ENCODE assay signal across 8 cellular contexts in genomic region chr19:38654478-38655079, GRCh38. TPM values are rescaled to one million over a fixed set of nuclear protein-coding genes. Genes with fewer than 3 reads are reported as not detected.
DNase-seq lines count a peak whose midpoint lies in the region; ATAC-seq and TF ChIP-seq lines count a peak whose summit lies in the region.

No MANE protein-coding gene starts in this region.

- H3K36me3 ChIP-seq in RWPE2 (ENCODE audit: low read depth) (peaks cover 73% of the 10 kb centered on the region), esophagus muscularis mucosa (peaks cover 0 to 5% (median 0%) of the 10 kb centered on the region in 4 donors)

- TF ChIP-seq EP300 in esophagus muscularis mucosa (IDR thresholded peaks at IDR 0.05), result no peak

- H3K27me3 ChIP-seq in RWPE2 (ENCODE audit: insufficient read depth, poor library complexity, severe bottlenecking) (no peaks in the 10 kb centered on the region), esophagus muscularis mucosa (no peaks in the 10 kb centered on the region)

- H3K4me1 ChIP-seq in RWPE2 (ENCODE audit: insufficient read depth, poor library complexity, severe bottlenecking) (peaks cover 85% of the 10 kb centered on the region), esophagus muscularis mucosa (peaks cover 98 to 100% (median 99%) of the 10 kb centered on the region in 4 donors)

- H3K4me1 Mint-ChIP-seq in progenitor cell of endocrine pancreas (ENCODE audit: low read depth), result peaks cover 92% of the 10 kb centered on the region

- H3K27ac ChIP-seq in RWPE2 (ENCODE audit: poor library complexity, severe bottlenecking) (peak overlapping the region; percentile 100), esophagus muscularis mucosa (replicated peaks in 1 of 4) (peak overlapping the region; percentile 92 to 99 (median 98))

- DNase-seq in EL (peak; percentile 68), RWPE2 (ENCODE audit: low spot score) (no peak), esophagus muscularis mucosa (ENCODE audit: extremely low spot score) (no peak), progenitor cell of endocrine pancreas (ENCODE audit: low spot score, unreplicated experiment) (no peak), NCI-H2081 (lab: John Stamatoyannopoulos, UW) (no peak)
- DNase-seq in stimulated activated CD4-positive, alpha-beta T cell treated with anti-CD3 and anti-CD28 coated beads, Interleukin-15, amount 100 ng/mL, for 24 hours, result no peak

- H3K4me3 Mint-ChIP-seq in progenitor cell of endocrine pancreas (ENCODE audit: low read depth), result peak overlapping the region; percentile 43

- H3K4me3 ChIP-seq in RWPE2 (ENCODE audit: severe bottlenecking), result no peak overlapping the region
- peak overlapping the region in 3 of 4 donors; percentile 5 to 28 (median 7) for H3K4me3 ChIP-seq in esophagus muscularis mucosa

- no peak for ATAC-seq in RWPE2 (ENCODE audit: low read depth)
- ATAC-seq in GM21390 (IDR thresholded peaks at IDR 0.05; ENCODE audit: unreplicated experiment), result no peak
- ATAC-seq in GM18867 (IDR thresholded peaks at IDR 0.05; ENCODE audit: unreplicated experiment), result no peak

- TF ChIP-seq CTCF in RWPE2 (IDR thresholded peaks at IDR 0.05; ENCODE audit: poor library complexity, severe bottlenecking), result no peak
- no peak for TF ChIP-seq CTCF in esophagus muscularis mucosa (IDR thresholded peaks at IDR 0.05)
- no peak for TF ChIP-seq CTCF in progenitor cell of endocrine pancreas (IDR thresholded peaks at IDR 0.05; ENCODE audit: unreplicated experiment)

- no peaks in the 10 kb centered on the region for H3K27me3 Mint-ChIP-seq in progenitor cell of endocrine pancreas

- H3K9me3 ChIP-seq in RWPE2 (ENCODE audit: severe bottlenecking), result no peaks in the 10 kb centered on the region
- H3K9me3 ChIP-seq in esophagus muscularis mucosa, result no peaks in the 10 kb centered on the region

- intact Hi-C loops in esophagus muscularis mucosa (cut with DNase I), result loop anchor here (5.0 kb wide), 1 partner anchor 38 kb away; no protein-coding TSS in a partner anchor

- H3K36me3 Mint-ChIP-seq in progenitor cell of endocrine pancreas (ENCODE audit: insufficient read depth), result peaks cover 6% of the 10 kb centered on the region

- no peaks in the 10 kb centered on the region for H3K9me3 Mint-ChIP-seq in progenitor cell of endocrine pancreas (ENCODE audit: low read depth)

- TF ChIP-seq POLR2A in esophagus muscularis mucosa (IDR thresholded peaks at IDR 0.05; ENCODE audit: low read depth), result no peak

- 22% methylated on average over 10 of the region's 10 CpGs for WGBS in esophagus muscularis mucosa

- peak overlapping the region; percentile 96 for H3K27ac Mint-ChIP-seq in progenitor cell of endocrine pancreas

RNA-seq across cellular contexts. Expression of gene ACTN4, which starts 7.1 kb away (rescaled TPM):
- total RNA-seq in esophagus muscularis mucosa, result 100 to 1,000 TPM; 416 to 816 (median 598) TPM
- 639 and 657 TPM in 2 replicates for total RNA-seq in progenitor cell of endocrine pancreas

RNA-seq across cellular contexts. Expression of gene EIF3K, which starts 35.6 kb away (rescaled TPM):
- total RNA-seq in esophagus muscularis mucosa (100 to 1,000 TPM; 333 to 570 (median 446) TPM), progenitor cell of endocrine pancreas (193 and 203 TPM in 2 replicates)

RNA-seq across cellular contexts. Expression of gene MAP4K1, which starts 36.8 kb away (rescaled TPM):
- total RNA-seq in esophagus muscularis mucosa (1 to 10 TPM; 1.2 to 4.5 (median 3.1) TPM), progenitor cell of endocrine pancreas (6.7 and 10.9 TPM in 2 replicates)
